8 cellular contexts compared by ENCODE assay signal in genomic region chr6:110815260-110816109, GRCh38. TPM values are rescaled to one million over a fixed set of nuclear protein-coding genes. Genes with fewer than 3 reads are reported as not detected.
DNase-seq lines count a peak whose midpoint lies in the region; ATAC-seq, FAIRE-seq and TF ChIP-seq lines count a peak whose summit lies in the region.

TSS of gene CDK19 (minus strand) at chr6:110815469. CDS start at chr6:110815136, 333 bp downstream.

- H4K20me1 ChIP-seq in keratinocyte (ENCODE audit: control insufficient read depth, extremely low read depth, insufficient read depth, low read length) = no peaks in the 10 kb centered on the region

- no peaks in the 10 kb centered on the region for H3K9me1 ChIP-seq in keratinocyte (ENCODE audit: control insufficient read depth, extremely low read depth, insufficient read depth, low read length)

- H3K27ac ChIP-seq in keratinocyte (ENCODE audit: control insufficient read depth, insufficient read depth, low read length) = peak within 1 kb of the TSS; percentile 100

- peaks cover 25% of the 10 kb centered on the region for H3K4me1 ChIP-seq in keratinocyte (ENCODE audit: control insufficient read depth, extremely low read depth, insufficient read depth, low read length)

- dilution Hi-C loops in keratinocyte (cut with MboI; ENCODE audit: extremely low pct_ligation_motif_present, low sequenced_read_pairs) = no loop called here

- TF ChIP-seq CTCF in AG10803 (conservative IDR thresholded peaks at IDR 0.05; ENCODE audit: low read length) = no peak
- TF ChIP-seq CTCF in keratinocyte (optimal IDR thresholded peaks at IDR 0.05 in 1 of 3, IDR thresholded peaks at IDR 0.05 in 1 of 3, conservative IDR thresholded peaks at IDR 0.05 in 1 of 3; ENCODE audit: extremely low read depth in 1 of 3, insufficient read depth in 2 of 3, low read length in 3 of 3) = no peak

- ATAC-seq in GM19043 (IDR thresholded peaks at IDR 0.05; ENCODE audit: low read depth, unreplicated experiment) = peak; percentile 64
- ATAC-seq in HG03378 (IDR thresholded peaks at IDR 0.05; ENCODE audit: unreplicated experiment) = peak; percentile 71

- DNase-seq in AG10803 (ENCODE audit: low read depth) (peak; percentile 98), NCI-H460 (ENCODE audit: extremely low read depth, low read depth) (peak; percentile 95), cerebellum (ENCODE audit: low spot score) (peak; percentile 96), keratinocyte (ENCODE audit: low read depth, low spot score) (peak; percentile 90)
- peak; percentile 96 for DNase-seq in activated CD4-positive, CD25-positive, alpha-beta regulatory T cell treated with anti-CD3 and anti-CD28 coated beads, Interleukin-2, amount 50 U/mL, for 72 hours
- DNase-seq in stimulated activated CD4-positive, alpha-beta T cell treated with anti-CD3 and anti-CD28 coated beads, Interleukin-15, amount 100 ng/mL, for 1 hour (ENCODE audit: low read depth in 1 of 2, low spot score in 1 of 2) = peak; percentile 95 to 96

- H3K4me2 ChIP-seq in keratinocyte (ENCODE audit: control insufficient read depth, extremely low read depth, insufficient read depth, low read depth, low read length) = peak within 1 kb of the TSS; percentile 96

- H2AFZ ChIP-seq in keratinocyte (ENCODE audit: control insufficient read depth, low read length) = peak within 1 kb of the TSS; percentile 97

- H3K36me3 ChIP-seq in keratinocyte (ENCODE audit: control insufficient read depth in 2 of 2, extremely low read depth in 1 of 2, insufficient read depth in 2 of 2, low read length in 2 of 2) = no peaks in the 10 kb centered on the region

- peak; percentile 86 for FAIRE-seq in keratinocyte (lab: Jason Lieb, UNC)

- H3K79me2 ChIP-seq in keratinocyte (ENCODE audit: control insufficient read depth, insufficient read depth, low read length) = peaks cover 16% of the 10 kb centered on the region

- no peaks in the 10 kb centered on the region for H3K9me3 ChIP-seq in keratinocyte (ENCODE audit: control insufficient read depth, low read depth, low read length)

- H3K4me3 ChIP-seq in AG10803 (ENCODE audit: low read length) (peak within 1 kb of the TSS; percentile 98), keratinocyte (ENCODE audit: control insufficient read depth in 2 of 3, extremely low read depth in 1 of 3, insufficient read depth in 2 of 3, low read depth in 1 of 3, low read length in 3 of 3) (peak within 1 kb of the TSS; percentile 72 to 99 (median 95))

- H3K27me3 ChIP-seq in keratinocyte (ENCODE audit: control insufficient read depth, extremely low read depth, insufficient read depth, low read length) = no peaks in the 10 kb centered on the region

- peak within 1 kb of the TSS; percentile 98 for H3K9ac ChIP-seq in keratinocyte (ENCODE audit: control insufficient read depth, extremely low read depth, insufficient read depth, low read length)

RNA-seq across cellular contexts. Expression of gene CDK19, which starts in this region (rescaled TPM):
- 4.0 and 4.9 TPM in 2 replicates for total RNA-seq in NCI-H460 (2014; rRNA removed; shearing (Covaris generic))
- polyA plus RNA-seq in NCI-H460 (2014; cell fraction: nucleus; rRNA removed) = 4.5 and 4.9 TPM in 2 replicates
- 51.8 TPM for total RNA-seq in cerebellum
- polyA plus RNA-seq in keratinocyte = 3.8 to 6.4 TPM (median 4.9 TPM) in 3 replicates
- polyA plus RNA-seq in keratinocyte (2011; ENCODE audit: low read depth) = 4.8 TPM
- polyA plus RNA-seq in keratinocyte (2011; cell fraction: cytosol; rRNA removed) = 3.4 and 6.3 TPM in 2 replicates
- 5.2 and 6.8 TPM in 2 replicates for polyA plus RNA-seq in keratinocyte (2011; cell fraction: nucleus; rRNA removed)
- 2.9 and 5.4 TPM in 2 replicates for polyA plus RNA-seq in keratinocyte (2012; ENCODE audit: low replicate concordance)
- 1.3 to 7.1 TPM (median 5.0 TPM) in 3 replicates for polyA minus RNA-seq in keratinocyte
- 4.2 TPM for polyA minus RNA-seq in keratinocyte (2011; cell fraction: cytosol; rRNA and poly(A)+ RNA removed)
- polyA minus RNA-seq in keratinocyte (2011; cell fraction: nucleus; rRNA and poly(A)+ RNA removed) = 3.9 and 8.5 TPM in 2 replicates

Comparison
In these comparisons a context has a peak if more than half of its experiments do, and no peak if none do; other contexts are left out.
1. Peak in every context shown above with its lines: DNase-seq, ATAC-seq, H3K4me3 ChIP-seq and H3K27ac ChIP-seq.